Comparison of ENCODE assay signal across 8 cellular contexts in the genomic region with DNA sequence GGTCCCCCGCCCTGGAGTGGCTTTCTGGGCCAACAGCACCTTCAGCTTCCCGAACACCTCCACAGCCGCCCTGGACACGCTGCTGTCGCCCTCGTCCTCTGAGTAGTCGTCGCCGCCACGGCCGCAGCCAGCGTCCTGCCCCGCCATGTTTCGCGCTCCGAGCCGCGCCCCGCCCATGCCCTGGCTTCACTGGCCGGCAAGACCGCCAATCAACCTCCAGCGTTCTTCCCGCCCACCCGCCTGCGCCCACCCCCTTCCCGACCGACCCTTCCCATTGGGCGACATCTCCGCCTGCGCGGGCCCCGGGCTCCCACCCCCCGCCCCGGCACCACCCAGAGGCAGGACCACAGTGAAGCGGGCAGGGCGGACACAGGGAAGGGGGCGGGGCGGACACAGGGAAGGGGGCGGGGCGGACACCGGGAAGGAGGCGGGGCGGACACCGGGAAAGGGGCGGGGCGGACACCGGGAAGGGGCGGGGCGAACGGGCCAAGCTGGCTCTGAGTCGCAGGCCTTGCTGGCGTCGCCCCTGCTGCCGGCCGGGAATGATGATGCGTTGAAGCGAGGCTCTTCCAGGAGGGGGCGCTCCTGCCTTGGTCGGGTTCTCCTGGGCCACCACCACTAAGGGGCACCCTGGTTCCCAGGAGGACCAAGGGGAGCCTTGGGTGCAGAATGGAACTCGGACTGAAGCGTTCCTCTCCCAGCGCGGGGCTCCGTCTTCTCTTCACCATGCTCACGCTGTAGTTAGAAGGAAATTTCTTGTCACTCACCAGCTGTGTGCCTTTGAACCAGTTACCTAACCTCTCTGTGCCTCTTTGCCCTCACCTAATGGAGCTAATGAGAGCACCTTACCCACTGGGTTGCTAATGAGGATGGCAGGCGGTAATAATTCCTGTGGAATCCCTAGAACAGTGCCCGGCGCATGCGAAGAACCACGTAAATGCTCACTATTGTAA. TPM values are rescaled to one million over a fixed set of nuclear protein-coding genes. Genes with fewer than 3 reads are reported as not detected.
A peak's percentile ranks its signal among the peaks of the same experiment; 100 is the strongest.
DNase-seq lines count a peak whose midpoint lies in the region; ATAC-seq and TF ChIP-seq lines count a peak whose summit lies in the region.

A gene (minus strand): TSS at position 166 of the 953 bp plus-strand sequence. CDS start 19 bp downstream, at position 147.

- POLR2A ChIA-PET in activated CD4-positive, alpha-beta T cell treated with anti-CD3 and anti-CD28 coated beads, Interleukin-2, amount 10 ng/mL, durations not matched to agents 7 days and 5 days (lab: Charles Lee) = no interaction called here

- peak within 1 kb of the TSS; percentile 72 for H3K4me3 ChIP-seq in coronary artery
- peak within 1 kb of the TSS; percentile 45 to 70 for H3K4me3 ChIP-seq in left lung

- H3K4me3 Mint-ChIP-seq in activated CD4-positive, alpha-beta T cell treated with anti-CD3 and anti-CD28 coated beads, Interleukin-2, amount 10 ng/mL, durations not matched to agents 7 days and 5 days = peak within 1 kb of the TSS; percentile 79

- H3K9me3 ChIP-seq in left lung = no peaks in the 10 kb centered on the region

- H3K36me3 Mint-ChIP-seq in activated CD4-positive, alpha-beta T cell treated with anti-CD3 and anti-CD28 coated beads, Interleukin-2, amount 10 ng/mL, durations not matched to agents 7 days and 5 days (ENCODE audit: low read depth) = no peaks in the 10 kb centered on the region

- peak within 1 kb of the TSS; percentile 89 for H3K27ac Mint-ChIP-seq in activated CD4-positive, alpha-beta T cell treated with anti-CD3 and anti-CD28 coated beads, Interleukin-2, amount 10 ng/mL, durations not matched to agents 7 days and 5 days

- peaks cover 24% of the 10 kb centered on the region for H3K4me1 Mint-ChIP-seq in activated CD4-positive, alpha-beta T cell treated with anti-CD3 and anti-CD28 coated beads, Interleukin-2, amount 10 ng/mL, durations not matched to agents 7 days and 5 days

- peaks cover 2% of the 10 kb centered on the region for H3K27me3 Mint-ChIP-seq in activated CD4-positive, alpha-beta T cell treated with anti-CD3 and anti-CD28 coated beads, Interleukin-2, amount 10 ng/mL, durations not matched to agents 7 days and 5 days

- peaks cover 7 to 24% of the 10 kb centered on the region in 2 donors for H3K4me1 ChIP-seq in left lung

- peak; percentile 77 for TF ChIP-seq CTCF in C4-2B (conservative IDR thresholded peaks at IDR 0.05)
- peak; percentile 57 for TF ChIP-seq CTCF in coronary artery (IDR thresholded peaks at IDR 0.05)
- peak; percentile 28 to 67 for TF ChIP-seq CTCF in left lung (IDR thresholded peaks at IDR 0.05)

- peaks cover 0 to 6% of the 10 kb centered on the region in 2 donors for H3K27me3 ChIP-seq in left lung

- CTCF ChIA-PET in activated CD4-positive, alpha-beta T cell treated with anti-CD3 and anti-CD28 coated beads, Interleukin-2, amount 10 ng/mL, durations not matched to agents 7 days and 5 days (lab: Charles Lee) = interaction anchor here (0.6 to 3.4 kb wide), 8 partner anchors 9 to 439 kb away, joined by 3 to 30 read pairs (median 3); no protein-coding TSS in a partner anchor

- intact Hi-C loops in left lung (cut with DNase I) = no loop called here

- H3K9me3 Mint-ChIP-seq in activated CD4-positive, alpha-beta T cell treated with anti-CD3 and anti-CD28 coated beads, Interleukin-2, amount 10 ng/mL, durations not matched to agents 7 days and 5 days = no peaks in the 10 kb centered on the region

- H3K27ac ChIP-seq in C4-2B (peak within 1 kb of the TSS; percentile 81), coronary artery (peak within 1 kb of the TSS; percentile 32 to 75), left lung (peak within 1 kb of the TSS; percentile 48 to 73)

- DNase-seq in NCI-H526 treated with DMSO at 0.1 percent for 48 hours (lab: John Stamatoyannopoulos, UW) = peak; percentile 85
- DNase-seq in activated CD4-positive, alpha-beta T cell treated with anti-CD3 and anti-CD28 coated beads, Interleukin-2, amount 10 ng/mL, durations not matched to agents 7 days and 5 days = peak; percentile 86
- DNase-seq in coronary artery (ENCODE audit: low spot score) = peak; percentile 94
- DNase-seq in left lung = peak; percentile 91 to 92
- peak; percentile 79 for DNase-seq in stimulated activated CD4-positive, alpha-beta T cell treated with anti-CD3 and anti-CD28 coated beads, Interleukin-2, amount 100 ng/mL, for 4 hours (ENCODE audit: low read depth)

- H3K36me3 ChIP-seq in left lung = peaks cover 0 to 7% of the 10 kb centered on the region in 2 donors

- ATAC-seq in GM19351 (IDR thresholded peaks at IDR 0.05; ENCODE audit: unreplicated experiment) (peak; percentile 73), HG03520 (IDR thresholded peaks at IDR 0.05; ENCODE audit: unreplicated experiment) (peak; percentile 68), left lung (peak; percentile 90)

RNA-seq across cellular contexts. Expression of the gene that starts here (rescaled TPM):
- total RNA-seq in activated CD4-positive, alpha-beta T cell treated with anti-CD3 and anti-CD28 coated beads, Interleukin-2, amount 10 ng/mL, durations not matched to agents 7 days and 5 days = 10 to 100 TPM; 37.6 to 45.9 TPM
- 10 to 100 TPM; 20.1 to 28.0 TPM for total RNA-seq in left lung

Comparison
In these comparisons a context has a peak if more than half of its experiments do, and no peak if none do; other contexts are left out.
1. Peak in every context shown above with its lines: DNase-seq, ATAC-seq, H3K4me3 ChIP-seq and H3K27ac ChIP-seq.